1 cellular context compared by ENCODE assay signal in genomic region chr4:66606908-66607307, GRCh38.
TF ChIP-seq lines count a peak whose summit lies in the region.

No MANE protein-coding gene starts in this region.

TF ChIP-seq in WTC11, 78 proteins besides CTCF, POLR2A, EP300 and RAD21 (continued from another document):
- no peak for TF ChIP-seq IRF1 (CRISPR knock-in tag; IDR thresholded peaks at IDR 0.05)
- no peak for TF ChIP-seq CDX4 (CRISPR knock-in tag; IDR thresholded peaks at IDR 0.05; ENCODE audit: borderline replicate concordance)
- no peak for TF ChIP-seq ZNF263 (CRISPR knock-in tag; IDR thresholded peaks at IDR 0.05; ENCODE audit: low read depth)
- TF ChIP-seq E2F5 (CRISPR knock-in tag; IDR thresholded peaks at IDR 0.05), result no peak
- TF ChIP-seq USF2 (CRISPR knock-in tag; IDR thresholded peaks at IDR 0.05), result no peak
- no peak for TF ChIP-seq ZSCAN18 (CRISPR knock-in tag; IDR thresholded peaks at IDR 0.05)
